7 cellular contexts compared by ENCODE assay signal in the genomic region with DNA sequence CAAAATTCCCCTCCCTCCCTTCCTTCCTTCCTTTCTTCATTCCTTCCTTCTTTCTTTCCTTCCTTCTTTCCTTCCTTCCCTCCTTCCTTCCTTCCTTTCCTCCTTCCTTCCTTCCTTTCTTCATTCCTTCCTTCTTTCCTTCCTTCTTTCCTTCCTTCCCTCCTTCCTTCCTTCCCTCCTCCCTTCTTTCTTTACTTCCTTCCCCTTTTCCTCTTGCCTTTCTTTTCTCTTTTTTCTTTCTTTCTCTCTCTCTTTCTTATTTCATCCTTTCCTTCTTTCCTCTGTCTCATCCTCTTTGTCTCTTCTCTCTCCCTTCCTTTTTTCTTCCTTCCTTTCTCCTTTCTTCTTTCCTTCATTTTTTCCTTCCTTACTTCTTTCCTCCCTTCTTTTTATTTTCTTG.
"Had no signal": no experiment of that assay in that cellular context is flagged by ENCODE, and none has a peak within 500 bp of the region (broad histone marks: within the 10 kb centered on the region; RNA-seq: fewer than 3 reads in every experiment).

No MANE protein-coding gene starts in this region.

- H3K9me3 ChIP-seq: HAP-1 had no signal

- H3K4me1 ChIP-seq: HAP-1 had no signal

- H3K27ac ChIP-seq: GM23248, KMS-11 had no signal

- H3K36me3 ChIP-seq: HAP-1 had no signal

- H3K4me3 ChIP-seq: GM23248, HAP-1 had no signal

- DNase-seq: GM23248, GOT3, H7, IMR-90, KBM-7 had no signal
